ENCODE assay signal across 8 cellular contexts in genomic region chr11:33257160-33257896, GRCh38. TPM values are rescaled to one million over a fixed set of nuclear protein-coding genes. Genes with fewer than 3 reads are reported as not detected.
DNase-seq lines count a peak whose midpoint lies in the region; ATAC-seq, FAIRE-seq and TF ChIP-seq lines count a peak whose summit lies in the region.

Gene HIPK3, plus strand, starts transcription at chr11:33257381.

- WGBS in spleen, 5 donors = 0 to 1% (median 0%) methylated on average over 41 to 85 of the region's 85 CpGs

- POLR2A ChIA-PET in activated B cell treated with CpG ODN at 0.5 μM for 24 hours (lab: Charles Lee) = interaction anchor here (0.6 to 2.6 kb wide), 2 partner anchors 96 to 364 kb away, joined by 3 to 15 read pairs; partner anchors contain the start of genes CSTF3 and QSER1

- no peaks in the 10 kb centered on the region for H3K27me3 Mint-ChIP-seq in activated B cell treated with CpG ODN at 0.5 μM for 24 hours

- no peaks in the 10 kb centered on the region for H3K9me3 ChIP-seq in spleen

- H3K4me1 ChIP-seq in ACC112 (ENCODE audit: control insufficient read depth, insufficient read depth, low read length, unreplicated experiment) (peaks cover 19% of the 10 kb centered on the region), spleen (peaks cover 8 to 53% (median 40%) of the 10 kb centered on the region in 6 donors)

- H3K36me3 Mint-ChIP-seq in activated B cell treated with CpG ODN at 0.5 μM for 24 hours (ENCODE audit: low read depth) = peaks cover 9% of the 10 kb centered on the region

- TF ChIP-seq CTCF in activated B cell treated with CpG ODN at 0.5 μM for 24 hours (IDR thresholded peaks at IDR 0.05) = no peak
- TF ChIP-seq CTCF in bronchial epithelial cell (IDR thresholded peaks at IDR 0.05; ENCODE audit: insufficient read depth, low read length, severe bottlenecking) = peak; percentile 11
- TF ChIP-seq CTCF in spleen (IDR thresholded peaks at IDR 0.05 in 8 of 11, conservative IDR thresholded peaks at IDR 0.05 in 3 of 11) = peak in 5 of 11 experiments; percentile 13 to 50 (median 40)

- H3K79me2 ChIP-seq in ACC112 (ENCODE audit: control insufficient read depth, insufficient read depth, low read length, unreplicated experiment) = peaks cover 42% of the 10 kb centered on the region

- intact Hi-C loops in activated B cell treated with CpG ODN at 0.5 μM for 24 hours (cut with micrococcal nuclease) (loop anchor here (1.0 to 5.0 kb wide), 8 partner anchors 96 to 993 kb away; partner anchors contain the start of genes CAPRIN1, CD59, CSTF3 and EIF3M), spleen (cut with DNase I; ENCODE audit: low total_unique reads) (loop anchor here (10.0 kb wide), 1 partner anchor 83 kb away; no protein-coding TSS in a partner anchor)

- H3K4me3 ChIP-seq in ACC112 (ENCODE audit: low read depth, low read length) (peak within 1 kb of the TSS; percentile 91), bronchial epithelial cell (ENCODE audit: low read depth, low read length) (peak within 1 kb of the TSS; percentile 99), spleen (peak within 1 kb of the TSS; percentile 64 to 98 (median 75))

- H3K27me3 ChIP-seq in ACC112 (ENCODE audit: insufficient read depth, low read length) (no peaks in the 10 kb centered on the region), bronchial epithelial cell (ENCODE audit: control insufficient read depth, insufficient read depth, low read length) (no peaks in the 10 kb centered on the region), spleen (replicated peaks in 1 of 7) (no peaks in the 10 kb centered on the region)

- peaks cover 41% of the 10 kb centered on the region for H3K4me1 Mint-ChIP-seq in activated B cell treated with CpG ODN at 0.5 μM for 24 hours

- CTCF ChIA-PET in activated B cell treated with CpG ODN at 0.5 μM for 24 hours (lab: Charles Lee) = no interaction called here

- H3K4me3 Mint-ChIP-seq in activated B cell treated with CpG ODN at 0.5 μM for 24 hours = peak within 1 kb of the TSS; percentile 97

- peak; percentile 70 for DNase-seq in NCI-H2107 treated with DMSO at 0.1 percent for 48 hours (lab: John Stamatoyannopoulos, UW; ENCODE audit: unreplicated experiment)
- peak; percentile 84 for DNase-seq in activated B cell treated with CpG ODN at 0.5 μM for 24 hours
- peak; percentile 52 for DNase-seq in bronchial epithelial cell (ENCODE audit: low read depth)
- peak; percentile 53 for DNase-seq in inferior parietal cortex (ENCODE audit: extremely low spot score)
- DNase-seq in spleen = peak; percentile 98

- FAIRE-seq in bronchial epithelial cell (lab: Jason Lieb, UNC) = no peak

- peak; percentile 69 for TF ChIP-seq POLR2A in GM18526 (IDR thresholded peaks at IDR 0.05; ENCODE audit: extremely low read depth, insufficient read length)
- TF ChIP-seq POLR2A in spleen (IDR thresholded peaks at IDR 0.05) = peak in 2 of 3 donors; percentile 21 to 83

- H3K27ac ChIP-seq in ACC112 (ENCODE audit: low read depth, low read length) (peak within 1 kb of the TSS; percentile 99), spleen (peak within 1 kb of the TSS; percentile 99 to 100 (median 100))

- peak within 1 kb of the TSS; percentile 76 for H2AFZ ChIP-seq in ACC112 (ENCODE audit: low read length, unreplicated experiment)

- H3K9me3 Mint-ChIP-seq in activated B cell treated with CpG ODN at 0.5 μM for 24 hours = no peaks in the 10 kb centered on the region

- H3K36me3 ChIP-seq in ACC112 (ENCODE audit: insufficient read depth, low read length) (no peaks in the 10 kb centered on the region), bronchial epithelial cell (ENCODE audit: control insufficient read depth, insufficient read depth, low read length) (no peaks in the 10 kb centered on the region), spleen (no peaks in the 10 kb centered on the region)

- peak within 1 kb of the TSS; percentile 99 for H3K27ac Mint-ChIP-seq in activated B cell treated with CpG ODN at 0.5 μM for 24 hours

- ATAC-seq in HG03064 (IDR thresholded peaks at IDR 0.05; ENCODE audit: low read depth, unreplicated experiment) (peak; percentile 65), activated B cell treated with CpG ODN at 0.5 μM for 24 hours (ENCODE audit: low read depth) (peak; percentile 86)

RNA-seq across cellular contexts. Expression of gene HIPK3, which starts in this region (rescaled TPM):
- total RNA-seq in activated B cell treated with CpG ODN at 0.5 μM for 24 hours (46.8 and 50.7 TPM in 2 replicates), bronchial epithelial cell (72.5 and 100 TPM in 2 replicates), spleen (100 to 1,000 TPM; 112 to 192 (median 135) TPM)
- 10 to 100 TPM; 11.5 to 17.1 (median 12.8) TPM for polyA plus RNA-seq in spleen

Comparison
In these comparisons a context has a peak if more than half of its experiments do, and no peak if none do; other contexts are left out.
1. Peak in every context shown above with its lines: DNase-seq, ATAC-seq, H3K4me3 ChIP-seq and H3K27ac ChIP-seq.